Comparison of ENCODE assay signal across 18 cellular contexts in the genomic region with DNA sequence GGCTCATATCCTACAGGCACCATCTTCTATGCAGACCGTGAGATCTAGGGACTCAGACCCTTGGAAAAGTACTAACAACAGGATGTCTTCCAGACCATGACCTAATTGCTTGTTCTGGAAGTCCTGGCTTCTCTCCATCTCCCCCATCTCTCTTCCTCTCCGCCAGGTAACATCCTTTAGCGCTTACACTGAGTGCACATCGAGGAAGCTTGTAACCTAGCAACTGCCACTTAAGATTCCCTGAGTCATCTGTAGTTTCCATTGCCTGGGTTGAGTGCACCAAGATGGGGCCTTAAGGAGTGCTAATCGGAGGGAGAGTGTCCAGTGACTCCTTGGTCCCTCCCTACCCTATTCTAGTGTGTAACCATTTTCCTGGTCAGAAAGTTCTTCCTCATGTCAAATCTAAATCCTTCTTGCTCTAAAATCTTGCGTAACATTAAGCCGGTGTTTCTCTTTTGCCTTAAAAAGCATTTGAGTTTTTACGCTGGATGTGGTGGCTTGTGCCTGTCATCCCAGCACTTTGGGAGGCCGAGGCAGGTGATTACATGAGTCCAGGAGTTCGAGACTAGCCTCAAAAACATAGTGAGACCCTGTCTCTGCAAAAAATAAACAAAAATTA. TPM values are rescaled to one million over a fixed set of nuclear protein-coding genes. Genes with fewer than 3 reads are reported as not detected.
DNase-seq lines count a peak whose midpoint lies in the region; ATAC-seq and TF ChIP-seq lines count a peak whose summit lies in the region.
"Had no signal": no experiment of that assay in that cellular context is flagged by ENCODE, and none has a peak within 500 bp of the region (broad histone marks: within the 10 kb centered on the region; RNA-seq: fewer than 3 reads in every experiment).

No MANE protein-coding gene starts in this region.

- TF ChIP-seq CTCF in endothelial cell (IDR thresholded peaks at IDR 0.05; ENCODE audit: unreplicated experiment): no peak
- no peak for TF ChIP-seq CTCF in retinal pigment epithelial cell (conservative IDR thresholded peaks at IDR 0.05; ENCODE audit: low read depth, low read length)

- DNase-seq in NCI-H2196 (lab: John Stamatoyannopoulos, UW; ENCODE audit: unreplicated experiment) (peak; percentile 47), NCI-H2196 treated with DMSO at 0.1 percent for 48 hours (lab: John Stamatoyannopoulos, UW; ENCODE audit: unreplicated experiment) (no peak), NCI-H2227 treated with DMSO at 0.1 percent for 48 hours (lab: John Stamatoyannopoulos, UW) (peak; percentile 62), endothelial cell (ENCODE audit: low spot score) (no peak), retinal pigment epithelial cell (ENCODE audit: low read depth) (peak; percentile 51), cerebellum (ENCODE audit: low spot score) (no peak), SKM-1 (lab: John Stamatoyannopoulos, UW; ENCODE audit: unreplicated experiment) (no peak)
- DNase-seq: activated CD4-positive, alpha-beta T cell treated with anti-CD3 and anti-CD28 coated beads for 4 hours; activated T-cell treated with anti-CD3 and anti-CD28 coated beads, Interleukin-2, amount 50 U/mL, for 48 hours; colonic mucosa; NCI-H1694 treated with DMSO at 0.1 percent for 48 hours; stimulated activated CD4-positive, alpha-beta T cell treated with anti-CD3 and anti-CD28 coated beads, Interleukin-12 subunit alpha, Interleukin-12 subunit beta, amount 100 ng/mL, for 4 hours; T-helper 17 cell had no signal

- H3K4me3 ChIP-seq in retinal pigment epithelial cell (ENCODE audit: low read length): no peak overlapping the region
- H3K4me3 ChIP-seq: colonic mucosa, esophagus muscularis mucosa, PC-9 had no signal

- no peaks in the 10 kb centered on the region for H3K36me3 Mint-ChIP-seq in endothelial cell (ENCODE audit: low read depth, unreplicated experiment)
- H3K36me3 Mint-ChIP-seq: IgD-negative memory B cell had no signal

- no peak for ATAC-seq in HG03354 (IDR thresholded peaks at IDR 0.05; ENCODE audit: poor library complexity, severe bottlenecking, unreplicated experiment)
- ATAC-seq: T-helper 17 cell had no signal

- H3K27ac Mint-ChIP-seq in endothelial cell (ENCODE audit: unreplicated experiment): peak overlapping the region; percentile 81
- H3K27ac Mint-ChIP-seq: T-helper 17 cell had no signal

- peaks cover 50% of the 10 kb centered on the region for H3K4me1 Mint-ChIP-seq in endothelial cell (ENCODE audit: unreplicated experiment)

- no peaks in the 10 kb centered on the region for H3K9me3 Mint-ChIP-seq in endothelial cell (ENCODE audit: unreplicated experiment)
- H3K9me3 Mint-ChIP-seq: IgD-negative memory B cell had no signal

- peaks cover 8% of the 10 kb centered on the region for H3K27me3 Mint-ChIP-seq in endothelial cell (ENCODE audit: unreplicated experiment)

- H3K4me3 Mint-ChIP-seq in endothelial cell (ENCODE audit: unreplicated experiment): peak overlapping the region; percentile 18
- H3K4me3 Mint-ChIP-seq: T-helper 17 cell had no signal

RNA-seq across cellular contexts. Expression of a gene that starts 9.7 kb away (rescaled TPM):
- total RNA-seq in endothelial cell (ENCODE audit: unreplicated experiment): 1.5 TPM
- 28.9 TPM for total RNA-seq in cerebellum
- total RNA-seq: osteocyte, PC-9, T-helper 17 cell had no signal

RNA-seq across cellular contexts. Expression of a gene that starts 25.5 kb away (rescaled TPM):
- 3.6 TPM for total RNA-seq in endothelial cell (ENCODE audit: unreplicated experiment)
- 1.3 TPM for total RNA-seq in cerebellum

Comparison
In these comparisons a context has a peak if more than half of its experiments do, and no peak if none do; other contexts are left out.
1. DNase-seq: peak in NCI-H2196 (single experiment), NCI-H2227 treated with DMSO at 0.1 percent for 48 hours (single experiment) and retinal pigment epithelial cell (single experiment); none in NCI-H2196 treated with DMSO at 0.1 percent for 48 hours (single experiment), endothelial cell (single experiment), cerebellum (single experiment) and SKM-1 (single experiment).
2. RNA of a gene that starts 9.7 kb away (total RNA-seq): 28.9 TPM in cerebellum (single experiment); 1.5 TPM in endothelial cell (single experiment); every median in the first group is over 10 times any median in the second.